8 cellular contexts compared by ENCODE assay signal in genomic region chr19:4064551-4065260, GRCh38. TPM values are rescaled to one million over a fixed set of nuclear protein-coding genes. Genes with fewer than 3 reads are reported as not detected.
DNase-seq lines count a peak whose midpoint lies in the region; ATAC-seq and TF ChIP-seq lines count a peak whose summit lies in the region.

No MANE protein-coding gene starts in this region.

- TF ChIP-seq EP300 in neural cell (conservative IDR thresholded peaks at IDR 0.05; ENCODE audit: poor library complexity, severe bottlenecking), result no peak

- H2AFZ ChIP-seq in neural cell (ENCODE audit: low read depth, low read length), result no peak overlapping the region

- H3K36me3 Mint-ChIP-seq in activated T-helper 2 cell treated with anti-CD3 and anti-CD28 coated beads, Interferon-gamma antibody, Interleukin-2, Interleukin-4, amounts not matched to agents 10 μg/mL and 5 μg/mL and 100 μg/mL, durations not matched to agents 14 hours and 24 hours and 36 hours (ENCODE audit: low read depth), result peaks cover 15% of the 10 kb centered on the region

- peaks cover 3% of the 10 kb centered on the region for H3K79me2 ChIP-seq in neural cell (replicated peaks; ENCODE audit: insufficient read depth, low read length)

- no peaks in the 10 kb centered on the region for H3K9me3 Mint-ChIP-seq in activated T-helper 2 cell treated with anti-CD3 and anti-CD28 coated beads, Interferon-gamma antibody, Interleukin-2, Interleukin-4, amounts not matched to agents 10 μg/mL and 5 μg/mL and 100 μg/mL, durations not matched to agents 14 hours and 24 hours and 36 hours

- ATAC-seq in foreskin keratinocyte (no peak), HG02852 (IDR thresholded peaks at IDR 0.05; ENCODE audit: unreplicated experiment) (no peak), GM21723 (IDR thresholded peaks at IDR 0.05; ENCODE audit: unreplicated experiment) (no peak)

- peaks cover 8% of the 10 kb centered on the region for H3K4me1 ChIP-seq in foreskin keratinocyte

- no peaks in the 10 kb centered on the region for H3K27me3 Mint-ChIP-seq in activated T-helper 2 cell treated with anti-CD3 and anti-CD28 coated beads, Interferon-gamma antibody, Interleukin-2, Interleukin-4, amounts not matched to agents 10 μg/mL and 5 μg/mL and 100 μg/mL, durations not matched to agents 14 hours and 24 hours and 36 hours (ENCODE audit: low read depth)

- peaks cover 5% of the 10 kb centered on the region for H4K20me1 ChIP-seq in neural cell (ENCODE audit: insufficient read depth)

- DNase-seq in NCI-H748 (lab: John Stamatoyannopoulos, UW; ENCODE audit: unreplicated experiment), result peak; percentile 18
- DNase-seq in NCI-H748 treated with DMSO at 0.1 percent for 48 hours (lab: John Stamatoyannopoulos, UW), result no peak
- DNase-seq in Jurkat, Clone E6-1 (ENCODE audit: low read depth, low spot score), result no peak
- peak; percentile 36 for DNase-seq in activated T-helper 2 cell treated with anti-CD3 and anti-CD28 coated beads, Interferon-gamma antibody, Interleukin-2, Interleukin-4, amounts not matched to agents 10 μg/mL and 5 μg/mL and 100 μg/mL, durations not matched to agents 14 hours and 24 hours and 36 hours (ENCODE audit: low spot score)
- no peak for DNase-seq in foreskin keratinocyte

- intact Hi-C loops in activated T-helper 2 cell treated with anti-CD3 and anti-CD28 coated beads, Interferon-gamma antibody, Interleukin-2, Interleukin-4, amounts not matched to agents 10 μg/mL and 5 μg/mL and 100 μg/mL, durations not matched to agents 14 hours and 24 hours and 36 hours (cut with micrococcal nuclease), result loop anchor here (5.0 kb wide), 3 partner anchors 57 to 183 kb away; partner anchors contain the start of genes MAP2K2, PIAS4 and YJU2

- TF ChIP-seq CTCF in foreskin keratinocyte (conservative IDR thresholded peaks at IDR 0.05) (no peak), neural cell (IDR thresholded peaks at IDR 0.05; ENCODE audit: poor library complexity, severe bottlenecking) (no peak)

- H3K27ac Mint-ChIP-seq in activated T-helper 2 cell treated with anti-CD3 and anti-CD28 coated beads, Interferon-gamma antibody, Interleukin-2, Interleukin-4, amounts not matched to agents 10 μg/mL and 5 μg/mL and 100 μg/mL, durations not matched to agents 14 hours and 24 hours and 36 hours, result no peak overlapping the region

- peak overlapping the region; percentile 67 for H3K9ac ChIP-seq in neural cell (ENCODE audit: low read length)

- H3K4me3 Mint-ChIP-seq in activated T-helper 2 cell treated with anti-CD3 and anti-CD28 coated beads, Interferon-gamma antibody, Interleukin-2, Interleukin-4, amounts not matched to agents 10 μg/mL and 5 μg/mL and 100 μg/mL, durations not matched to agents 14 hours and 24 hours and 36 hours (ENCODE audit: low read depth), result peak overlapping the region; percentile 80

- H3K4me1 Mint-ChIP-seq in activated T-helper 2 cell treated with anti-CD3 and anti-CD28 coated beads, Interferon-gamma antibody, Interleukin-2, Interleukin-4, amounts not matched to agents 10 μg/mL and 5 μg/mL and 100 μg/mL, durations not matched to agents 14 hours and 24 hours and 36 hours (ENCODE audit: low read depth), result peaks cover 17% of the 10 kb centered on the region

- H3K9me3 ChIP-seq in neural cell (ENCODE audit: low read length), result no peaks in the 10 kb centered on the region

- no peaks in the 10 kb centered on the region for H3K36me3 ChIP-seq in neural cell (ENCODE audit: insufficient read depth, low read length)

- no peak for TF ChIP-seq RAD21 in neural cell (conservative IDR thresholded peaks at IDR 0.05)

- H3K4me2 ChIP-seq in neural cell (ENCODE audit: low read length), result peak overlapping the region; percentile 63

- H3K4me3 ChIP-seq in Jurkat, Clone E6-1 (ENCODE audit: low read length), result peak overlapping the region; percentile 61
- peak overlapping the region; percentile 74 for H3K4me3 ChIP-seq in neural cell (ENCODE audit: low read length)

- no peaks in the 10 kb centered on the region for H3F3A ChIP-seq in neural cell (ENCODE audit: insufficient read depth, low read length, poor library complexity, severe bottlenecking)

- H3K27ac ChIP-seq in foreskin keratinocyte, result peak overlapping the region; percentile 87
- H3K27ac ChIP-seq in neural cell (ENCODE audit: low read length), result no peak overlapping the region

- peaks cover 4% of the 10 kb centered on the region for H3K27me3 ChIP-seq in foreskin keratinocyte
- peaks cover 22% of the 10 kb centered on the region for H3K27me3 ChIP-seq in neural cell (ENCODE audit: insufficient read depth, low read depth, low read length)

- no peaks in the 10 kb centered on the region for H3K9me2 ChIP-seq in neural cell (ENCODE audit: insufficient read depth, low read length)

TF ChIP-seq in neural cell, 6 proteins besides CTCF, POLR2A, EP300 and RAD21:
- TF ChIP-seq MXI1 (conservative IDR thresholded peaks at IDR 0.05; ENCODE audit: poor library complexity, severe bottlenecking) (peak; percentile 68), EZH2 (IDR thresholded peaks at IDR 0.05; ENCODE audit: borderline replicate concordance, insufficient read depth, low read length, poor library complexity, severe bottlenecking) (no peak), SMC3 (conservative IDR thresholded peaks at IDR 0.05; ENCODE audit: poor library complexity) (no peak), TAF1 (IDR thresholded peaks at IDR 0.05; ENCODE audit: low read depth) (no peak), REST (IDR thresholded peaks at IDR 0.05; ENCODE audit: borderline replicate concordance) (no peak)

RNA-seq across cellular contexts. Expression of gene ZBTB7A, which starts 2.0 kb away (rescaled TPM):
- 8.6 TPM for polyA plus RNA-seq in Jurkat, Clone E6-1 (2012; ENCODE audit: insufficient read depth, insufficient read length)
- total RNA-seq in activated T-helper 2 cell treated with anti-CD3 and anti-CD28 coated beads, Interferon-gamma antibody, Interleukin-2, Interleukin-4, amounts not matched to agents 10 μg/mL and 5 μg/mL and 100 μg/mL, durations not matched to agents 14 hours and 24 hours and 36 hours, result 39.9 and 41.2 TPM in 2 replicates
- total RNA-seq in foreskin keratinocyte, result 18.1 and 20.1 TPM in 2 replicates
- polyA plus RNA-seq in foreskin keratinocyte (10.0 and 10.4 TPM in 2 replicates), neural cell (1.7 and 2.5 TPM in 2 replicates)
- 5.3 and 7.5 TPM in 2 replicates for polyA minus RNA-seq in neural cell

RNA-seq across cellular contexts. Expression of gene PIAS4, which starts 57.2 kb away (rescaled TPM):
- 33.0 TPM for polyA plus RNA-seq in Jurkat, Clone E6-1 (2012; ENCODE audit: insufficient read depth, insufficient read length)
- total RNA-seq in activated T-helper 2 cell treated with anti-CD3 and anti-CD28 coated beads, Interferon-gamma antibody, Interleukin-2, Interleukin-4, amounts not matched to agents 10 μg/mL and 5 μg/mL and 100 μg/mL, durations not matched to agents 14 hours and 24 hours and 36 hours, result 31.5 and 36.3 TPM in 2 replicates
- 22.0 and 23.9 TPM in 2 replicates for total RNA-seq in foreskin keratinocyte
- polyA plus RNA-seq in foreskin keratinocyte, result 10.7 and 11.9 TPM in 2 replicates
- 22.3 and 27.0 TPM in 2 replicates for polyA plus RNA-seq in neural cell
- polyA minus RNA-seq in neural cell, result 33.7 and 40.2 TPM in 2 replicates

RNA-seq across cellular contexts. Expression of gene MAP2K2, which starts 59.2 kb away (rescaled TPM):
- polyA plus RNA-seq in Jurkat, Clone E6-1 (2012; ENCODE audit: insufficient read depth, insufficient read length), result 198 TPM
- total RNA-seq in activated T-helper 2 cell treated with anti-CD3 and anti-CD28 coated beads, Interferon-gamma antibody, Interleukin-2, Interleukin-4, amounts not matched to agents 10 μg/mL and 5 μg/mL and 100 μg/mL, durations not matched to agents 14 hours and 24 hours and 36 hours, result 131 and 141 TPM in 2 replicates
- total RNA-seq in foreskin keratinocyte, result 125 and 130 TPM in 2 replicates
- polyA plus RNA-seq in foreskin keratinocyte (161 and 178 TPM in 2 replicates), neural cell (95.5 and 102 TPM in 2 replicates)
- 103 and 117 TPM in 2 replicates for polyA minus RNA-seq in neural cell

Comparison
In these comparisons a context has a peak if more than half of its experiments do, and no peak if none do; other contexts are left out.
1. DNase-seq: peak in NCI-H748 (single experiment) and activated T-helper 2 cell treated with anti-CD3 and anti-CD28 coated beads, Interferon-gamma antibody, Interleukin-2, Interleukin-4, amounts not matched to agents 10 μg/mL and 5 μg/mL and 100 μg/mL, durations not matched to agents 14 hours and 24 hours and 36 hours (single experiment); none in NCI-H748 treated with DMSO at 0.1 percent for 48 hours (single experiment), Jurkat, Clone E6-1 (single experiment) and foreskin keratinocyte (0 of 2).